ENCODE assay signal across 12 cellular contexts in the genomic region with DNA sequence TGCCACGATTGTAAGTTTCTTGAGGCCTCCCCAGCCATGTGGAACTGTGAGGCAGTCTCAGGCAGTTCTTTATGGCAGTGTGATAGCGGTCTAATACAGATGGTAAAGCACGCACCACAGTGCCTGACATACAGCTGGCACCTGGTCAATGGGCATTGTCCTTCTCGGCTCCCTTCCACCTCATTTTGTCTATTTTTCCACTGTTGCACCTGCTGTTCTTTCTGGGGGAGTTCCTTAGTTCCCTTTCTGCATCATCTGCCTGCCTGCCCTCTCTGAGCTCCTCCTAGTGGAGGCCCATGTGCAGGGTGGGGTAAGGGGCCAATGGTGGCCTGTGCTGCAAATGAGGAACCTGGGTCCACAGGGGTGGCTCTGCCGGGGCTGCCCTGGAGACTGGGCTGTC.
A peak's percentile ranks its signal among the peaks of the same experiment; 100 is the strongest.
DNase-seq lines count a peak whose midpoint lies in the region; ATAC-seq and TF ChIP-seq lines count a peak whose summit lies in the region.
"Had no signal": no experiment of that assay in that cellular context is flagged by ENCODE, and none has a peak within 500 bp of the region (broad histone marks: within the 10 kb centered on the region; RNA-seq: fewer than 3 reads in every experiment).

No MANE protein-coding gene starts in this region.

- peaks cover 10% of the 10 kb centered on the region for H3K9me3 Mint-ChIP-seq in WTC11
- no peaks in the 10 kb centered on the region for H3K9me3 Mint-ChIP-seq in activated T-cell treated with anti-CD3 and anti-CD28 coated beads, Interleukin-2, amount 50 U/mL, for 4 hours

- no peak overlapping the region for H3K4me3 Mint-ChIP-seq in WTC11
- H3K4me3 Mint-ChIP-seq in activated T-cell treated with anti-CD3 and anti-CD28 coated beads, Interleukin-2, amount 50 U/mL, for 4 hours = no peak overlapping the region

- no peaks in the 10 kb centered on the region for H3K36me3 Mint-ChIP-seq in WTC11
- no peaks in the 10 kb centered on the region for H3K36me3 Mint-ChIP-seq in activated T-cell treated with anti-CD3 and anti-CD28 coated beads, Interleukin-2, amount 50 U/mL, for 4 hours (ENCODE audit: insufficient read depth)

- TF ChIP-seq CTCF in WTC11 (IDR thresholded peaks at IDR 0.05) = no peak

- H3K4me1 Mint-ChIP-seq in WTC11 = peaks cover 2% of the 10 kb centered on the region; the same call in 1 of the 2 replicates
- H3K4me1 Mint-ChIP-seq in activated T-cell treated with anti-CD3 and anti-CD28 coated beads, Interleukin-2, amount 50 U/mL, for 4 hours (ENCODE audit: low read depth) = no peaks in the 10 kb centered on the region

- H3K27ac Mint-ChIP-seq in WTC11 = no peak overlapping the region

- no peaks in the 10 kb centered on the region; the same call in 1 of the 2 replicates for H3K27me3 Mint-ChIP-seq in WTC11 (ENCODE audit: low read depth)
- H3K27me3 Mint-ChIP-seq in activated T-cell treated with anti-CD3 and anti-CD28 coated beads, Interleukin-2, amount 50 U/mL, for 4 hours (ENCODE audit: low read depth) = no peaks in the 10 kb centered on the region

- peak; percentile 41 for DNase-seq in CD1c-positive myeloid dendritic cell (ENCODE audit: extremely low spot score)
- no peak for DNase-seq in WTC11 (ENCODE audit: low spot score)
- no peak for DNase-seq in NCI-H2029 (lab: John Stamatoyannopoulos, UW)
- DNase-seq in RKO (ENCODE audit: low spot score) = no peak
- no peak for DNase-seq in activated T-cell treated with anti-CD3 and anti-CD28 coated beads, Interleukin-2, amount 50 U/mL, for 4 hours
- no peak for DNase-seq in 8988T
- DNase-seq: activated CD4-positive, CD25-positive, alpha-beta regulatory T cell treated with anti-CD3 and anti-CD28 coated beads, Interleukin-2, amount 50 U/mL, for 72 hours; NCI-H1694; pancreas had no signal

- POLR2A ChIA-PET in WTC11 (lab: Charles Lee) = no interaction called here

- CTCF ChIA-PET in WTC11 (lab: Charles Lee) = interaction anchor here (0.6 to 1.4 kb wide), 4 partner anchors 48 to 1147 kb away, joined by 3 to 6 read pairs (median 3); no protein-coding TSS in a partner anchor

- ATAC-seq in GM19463 (IDR thresholded peaks at IDR 0.05; ENCODE audit: unreplicated experiment) (peak; percentile 63), HG03469 (IDR thresholded peaks at IDR 0.05; ENCODE audit: unreplicated experiment) (peak; percentile 67), WTC11 (peak; percentile 66)
- no peak for ATAC-seq in activated T-cell treated with anti-CD3 and anti-CD28 coated beads, Interleukin-2, amount 50 U/mL, for 4 hours
- ATAC-seq: Panc1 had no signal

TF ChIP-seq in WTC11, 78 proteins besides CTCF, POLR2A, EP300 and RAD21:
- no peak for TF ChIP-seq FOXK1 (CRISPR knock-in tag; IDR thresholded peaks at IDR 0.05)
- no peak for TF ChIP-seq SOX15 (CRISPR knock-in tag; IDR thresholded peaks at IDR 0.05)
- no peak for TF ChIP-seq CREB1 (CRISPR knock-in tag; IDR thresholded peaks at IDR 0.05)
- TF ChIP-seq FOXP1 (CRISPR knock-in tag; IDR thresholded peaks at IDR 0.05; ENCODE audit: borderline replicate concordance) = no peak
- TF ChIP-seq NFYB (CRISPR knock-in tag; conservative IDR thresholded peaks at IDR 0.05; ENCODE audit: low read depth) = no peak
- no peak for TF ChIP-seq SMAD4 (CRISPR knock-in tag; IDR thresholded peaks at IDR 0.05)
- TF ChIP-seq OVOL2 (CRISPR knock-in tag; IDR thresholded peaks at IDR 0.05; ENCODE audit: borderline replicate concordance) = no peak
- TF ChIP-seq JUN (CRISPR knock-in tag; IDR thresholded peaks at IDR 0.05) = no peak
- TF ChIP-seq, protein P1, sequence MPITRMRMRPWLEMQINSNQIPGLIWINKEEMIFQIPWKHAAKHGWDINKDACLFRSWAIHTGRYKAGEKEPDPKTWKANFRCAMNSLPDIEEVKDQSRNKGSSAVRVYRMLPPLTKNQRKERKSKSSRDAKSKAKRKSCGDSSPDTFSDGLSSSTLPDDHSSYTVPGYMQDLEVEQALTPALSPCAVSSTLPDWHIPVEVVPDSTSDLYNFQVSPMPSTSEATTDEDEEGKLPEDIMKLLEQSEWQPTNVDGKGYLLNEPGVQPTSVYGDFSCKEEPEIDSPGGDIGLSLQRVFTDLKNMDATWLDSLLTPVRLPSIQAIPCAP (CRISPR knock-in tag; IDR thresholded peaks at IDR 0.05) = no peak
- no peak for TF ChIP-seq RORB (CRISPR knock-in tag; IDR thresholded peaks at IDR 0.05)
- TF ChIP-seq, protein P2, sequence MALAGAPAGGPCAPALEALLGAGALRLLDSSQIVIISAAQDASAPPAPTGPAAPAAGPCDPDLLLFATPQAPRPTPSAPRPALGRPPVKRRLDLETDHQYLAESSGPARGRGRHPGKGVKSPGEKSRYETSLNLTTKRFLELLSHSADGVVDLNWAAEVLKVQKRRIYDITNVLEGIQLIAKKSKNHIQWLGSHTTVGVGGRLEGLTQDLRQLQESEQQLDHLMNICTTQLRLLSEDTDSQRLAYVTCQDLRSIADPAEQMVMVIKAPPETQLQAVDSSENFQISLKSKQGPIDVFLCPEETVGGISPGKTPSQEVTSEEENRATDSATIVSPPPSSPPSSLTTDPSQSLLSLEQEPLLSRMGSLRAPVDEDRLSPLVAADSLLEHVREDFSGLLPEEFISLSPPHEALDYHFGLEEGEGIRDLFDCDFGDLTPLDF (CRISPR knock-in tag; IDR thresholded peaks at IDR 0.05) = no peak
- TF ChIP-seq, protein P3, sequence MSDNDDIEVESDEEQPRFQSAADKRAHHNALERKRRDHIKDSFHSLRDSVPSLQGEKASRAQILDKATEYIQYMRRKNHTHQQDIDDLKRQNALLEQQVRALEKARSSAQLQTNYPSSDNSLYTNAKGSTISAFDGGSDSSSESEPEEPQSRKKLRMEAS (CRISPR knock-in tag; IDR thresholded peaks at IDR 0.05) = no peak
- no peak for TF ChIP-seq ZNF138 (CRISPR knock-in tag; conservative IDR thresholded peaks at IDR 0.05)
- TF ChIP-seq, protein P4, sequence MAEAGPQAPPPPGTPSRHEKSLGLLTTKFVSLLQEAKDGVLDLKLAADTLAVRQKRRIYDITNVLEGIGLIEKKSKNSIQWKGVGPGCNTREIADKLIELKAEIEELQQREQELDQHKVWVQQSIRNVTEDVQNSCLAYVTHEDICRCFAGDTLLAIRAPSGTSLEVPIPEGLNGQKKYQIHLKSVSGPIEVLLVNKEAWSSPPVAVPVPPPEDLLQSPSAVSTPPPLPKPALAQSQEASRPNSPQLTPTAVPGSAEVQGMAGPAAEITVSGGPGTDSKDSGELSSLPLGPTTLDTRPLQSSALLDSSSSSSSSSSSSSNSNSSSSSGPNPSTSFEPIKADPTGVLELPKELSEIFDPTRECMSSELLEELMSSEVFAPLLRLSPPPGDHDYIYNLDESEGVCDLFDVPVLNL (CRISPR knock-in tag; IDR thresholded peaks at IDR 0.05; ENCODE audit: borderline replicate concordance, low read depth) = no peak
- no peak for TF ChIP-seq CREM (CRISPR knock-in tag; IDR thresholded peaks at IDR 0.05)
- no peak for TF ChIP-seq GRHL2 (CRISPR knock-in tag; IDR thresholded peaks at IDR 0.05; ENCODE audit: insufficient replicate concordance, severe bottlenecking)
- TF ChIP-seq ZNF671 (CRISPR knock-in tag; IDR thresholded peaks at IDR 0.05) = no peak

Comparison
In these comparisons a context has a peak if more than half of its experiments do, and no peak if none do; other contexts are left out.
1. ATAC-seq: peak in GM19463 (single experiment), HG03469 (single experiment) and WTC11 (single experiment); none in activated T-cell treated with anti-CD3 and anti-CD28 coated beads, Interleukin-2, amount 50 U/mL, for 4 hours (0 of 2).